Comparison of ENCODE assay signal across 16 cellular contexts in the genomic region with DNA sequence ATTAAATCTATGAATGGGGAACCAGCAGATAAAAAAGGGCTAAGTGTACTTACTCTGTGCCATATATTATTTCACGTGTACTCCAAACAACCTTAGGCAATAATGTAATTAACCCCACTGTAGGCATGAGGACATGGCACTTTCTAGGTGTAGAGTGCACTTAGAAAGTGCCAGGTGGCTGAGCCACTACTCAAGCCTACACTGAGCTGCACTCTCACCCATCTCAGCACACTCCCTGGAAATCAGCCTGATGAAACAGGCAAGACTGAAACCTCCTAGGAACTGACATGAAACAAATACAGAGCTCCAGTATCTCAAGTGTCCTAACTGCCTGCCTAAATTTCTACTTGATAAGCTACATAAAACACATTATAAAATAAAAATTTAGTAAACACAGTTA.
"Had no signal": no experiment of that assay in that cellular context is flagged by ENCODE, and none has a peak within 500 bp of the region (broad histone marks: within the 10 kb centered on the region; RNA-seq: fewer than 3 reads in every experiment).

No MANE protein-coding gene starts in this region.

- H3K4me2 ChIP-seq: neural progenitor cell had no signal

- H3K27ac ChIP-seq: neural progenitor cell, parathyroid adenoma, prostate gland, right atrium auricular region, sigmoid colon, stomach, thyroid gland had no signal

- H3K4me3 ChIP-seq: lung, mucosa of descending colon, neural progenitor cell, prostate gland, right atrium auricular region, sigmoid colon, stomach, thyroid gland had no signal

- ATAC-seq: mucosa of descending colon; stimulated activated effector memory CD8-positive, alpha-beta T cell treated with anti-CD3 and anti-CD28 coated beads, Interleukin-12 subunit alpha, Interleukin-12 subunit beta, amount 100 ng/mL, for 72 hours had no signal

- H3K9me3 ChIP-seq: mucosa of descending colon, prostate gland, right atrium auricular region, sigmoid colon, stomach, thyroid gland had no signal

- H3K9ac ChIP-seq: neural progenitor cell, parathyroid adenoma had no signal

- H2AFZ ChIP-seq: neural progenitor cell, parathyroid adenoma had no signal

- H3K36me3 ChIP-seq: neural progenitor cell, prostate gland had no signal

- H3K4me1 ChIP-seq: neural progenitor cell, parathyroid adenoma, prostate gland, right atrium auricular region, stomach, thyroid gland had no signal

- H3K27me3 ChIP-seq: neural progenitor cell, right atrium auricular region, sigmoid colon, stomach, thyroid gland had no signal

- DNase-seq: cortex of kidney; mucosa of descending colon; naive B cell; sigmoid colon; stimulated activated CD4-positive, alpha-beta T cell treated with anti-CD3 and anti-CD28 coated beads, Interleukin-2, amount 100 ng/mL, for 24 hours; stimulated activated CD4-positive, alpha-beta T cell treated with anti-CD3 and anti-CD28 coated beads, Interleukin-4, amount 100 ng/mL, for 24 hours; stimulated activated naive CD4-positive, alpha-beta T cell treated with Interleukin-2 at 50 U/mL for 16 hours; stomach; thyroid gland; trophoblast cell had no signal
